18 cellular contexts compared by ENCODE assay signal in the genomic region with DNA sequence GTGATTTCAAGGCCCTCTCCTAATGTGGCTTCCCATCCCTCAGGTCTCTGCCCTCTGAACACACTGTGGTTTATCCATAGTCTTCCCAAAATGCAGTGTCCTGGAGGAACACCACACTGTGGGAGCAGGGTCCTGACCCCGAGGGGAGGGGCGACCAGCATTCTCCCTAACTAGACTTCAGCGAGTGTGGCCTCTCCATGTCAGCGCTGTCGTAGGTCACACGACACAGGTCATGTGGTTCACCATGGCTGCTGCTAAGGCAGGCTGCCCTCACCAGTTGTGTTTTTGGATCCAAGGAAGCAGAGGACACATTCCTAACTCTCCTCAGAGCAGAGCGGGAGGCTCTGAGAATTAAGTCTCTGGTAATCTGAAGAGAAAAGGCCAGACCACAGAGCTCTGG. TPM values are rescaled to one million over a fixed set of nuclear protein-coding genes. Genes with fewer than 3 reads are reported as not detected.
DNase-seq lines count a peak whose midpoint lies in the region; ATAC-seq and TF ChIP-seq lines count a peak whose summit lies in the region.
"Had no signal": no experiment of that assay in that cellular context is flagged by ENCODE, and none has a peak within 500 bp of the region (broad histone marks: within the 10 kb centered on the region; RNA-seq: fewer than 3 reads in every experiment).

No MANE protein-coding gene starts in this region.

- peaks cover 4% of the 10 kb centered on the region for H3K4me1 Mint-ChIP-seq in activated naive CD4-positive, alpha-beta T cell treated with anti-CD3 and anti-CD28 coated beads, Interleukin-2, amount 10 ng/mL, durations not matched to agents 7 days and 5 days

- WGBS in ectodermal cell, 2 experiments = 94 to 96% methylated on average over 7 of the region's 7 CpGs
- no CpG with 5 or more reads among the region's 7 CpGs for WGBS in neuronal stem cell (ENCODE audit: extremely low coverage in 2 of 2, insufficient read length in 2 of 2, insufficient replicate concordance in 1 of 2), 2 donors
- WGBS in tibial nerve, 2 donors = 65 to 72% methylated on average over 5 to 7 of the region's 7 CpGs

- H3K4me3 Mint-ChIP-seq in activated naive CD4-positive, alpha-beta T cell treated with anti-CD3 and anti-CD28 coated beads, Interleukin-2, amount 10 ng/mL, durations not matched to agents 7 days and 5 days = no peak overlapping the region
- H3K4me3 Mint-ChIP-seq: activated CD4-positive, alpha-beta memory T cell treated with anti-CD3 and anti-CD28 coated beads for 36 hours; CD8-positive, alpha-beta memory T cell had no signal

- H3K4me3 ChIP-seq in ectodermal cell (ENCODE audit: insufficient read depth, low read depth, low read length) (no peak overlapping the region), neuronal stem cell (ENCODE audit: low read length in 2 of 2) (peak overlapping the region in 1 of 2 donors; percentile 45), tibial nerve (no peak overlapping the region)
- H3K4me3 ChIP-seq: dorsolateral prefrontal cortex, PC-9, thoracic aorta had no signal

- no peak overlapping the region for H3K18ac ChIP-seq in neuronal stem cell (ENCODE audit: low read length)

- no peaks in the 10 kb centered on the region for H3K9me3 Mint-ChIP-seq in activated naive CD4-positive, alpha-beta T cell treated with anti-CD3 and anti-CD28 coated beads, Interleukin-2, amount 50 U/mL, for 72 hours
- no peaks in the 10 kb centered on the region for H3K9me3 Mint-ChIP-seq in activated naive CD4-positive, alpha-beta T cell treated with anti-CD3 and anti-CD28 coated beads, Interleukin-2, amount 10 ng/mL, durations not matched to agents 7 days and 5 days
- H3K9me3 Mint-ChIP-seq: activated CD4-positive, alpha-beta memory T cell treated with anti-CD3 and anti-CD28 coated beads for 36 hours; CD8-positive, alpha-beta memory T cell had no signal

- no peak overlapping the region for H2AFZ ChIP-seq in neuronal stem cell (ENCODE audit: low read length)
- H2AFZ ChIP-seq: PC-9 had no signal

- no peak overlapping the region for H3K9ac ChIP-seq in neuronal stem cell (ENCODE audit: low read depth, low read length, poor library complexity)

- H3K79me1 ChIP-seq in neuronal stem cell (ENCODE audit: low read depth, low read length) = no peaks in the 10 kb centered on the region

- H2BK15ac ChIP-seq in neuronal stem cell (ENCODE audit: low read length) = no peak overlapping the region

- H3K27ac ChIP-seq in ectodermal cell (ENCODE audit: insufficient read depth, low read depth, low read length, poor library complexity, severe bottlenecking) = peak overlapping the region; percentile 3
- peak overlapping the region; percentile 69 for H3K27ac ChIP-seq in neuronal stem cell (replicated peaks; ENCODE audit: low read length)
- H3K27ac ChIP-seq in tibial nerve = peak overlapping the region in 3 of 4 donors; percentile 77 to 93 (median 89)
- H3K27ac ChIP-seq: PC-9 had no signal

- no peak overlapping the region for H2BK12ac ChIP-seq in neuronal stem cell (ENCODE audit: low read length)

- peaks cover 0 to 4% of the 10 kb centered on the region in 2 donors for H3K36me3 Mint-ChIP-seq in activated naive CD4-positive, alpha-beta T cell treated with anti-CD3 and anti-CD28 coated beads, Interleukin-2, amount 50 U/mL, for 72 hours
- peaks cover 34% of the 10 kb centered on the region for H3K36me3 Mint-ChIP-seq in activated naive CD4-positive, alpha-beta T cell treated with anti-CD3 and anti-CD28 coated beads, Interleukin-2, amount 10 ng/mL, durations not matched to agents 7 days and 5 days

- no peaks in the 10 kb centered on the region for H3K9me3 ChIP-seq in ectodermal cell (ENCODE audit: control insufficient read depth, low read length)
- no peaks in the 10 kb centered on the region for H3K9me3 ChIP-seq in neuronal stem cell (replicated peaks in 1 of 2; ENCODE audit: control insufficient read depth in 2 of 2, insufficient read depth in 1 of 2, low read depth in 1 of 2, low read length in 2 of 2)
- H3K9me3 ChIP-seq in tibial nerve = no peaks in the 10 kb centered on the region
- H3K9me3 ChIP-seq: thoracic aorta had no signal

- CTCF ChIA-PET in activated naive CD4-positive, alpha-beta T cell treated with anti-CD3 and anti-CD28 coated beads, Interleukin-2, amount 10 ng/mL, durations not matched to agents 7 days and 5 days (lab: Charles Lee) = interaction anchor here (0.7 to 9.6 kb wide), 6 partner anchors 15 to 242 kb away, joined by 3 to 168 read pairs (median 4); no protein-coding TSS in a partner anchor

- H3K4me1 ChIP-seq in ectodermal cell (ENCODE audit: control insufficient read depth, insufficient read depth, low read length) (peaks cover 33% of the 10 kb centered on the region), neuronal stem cell (ENCODE audit: control insufficient read depth in 2 of 2, insufficient read depth in 1 of 2, low read depth in 1 of 2, low read length in 2 of 2) (peaks cover 15 to 20% of the 10 kb centered on the region in 2 donors), tibial nerve (peaks cover under 1 to 73% (median 31%) of the 10 kb centered on the region in 4 donors)

- no peak overlapping the region for H2BK5ac ChIP-seq in neuronal stem cell (ENCODE audit: low read length)

- TF ChIP-seq POLR2A in tibial nerve (IDR thresholded peaks at IDR 0.05) = no peak

- H2AK5ac ChIP-seq in neuronal stem cell (ENCODE audit: low read depth, low read length) = no peak overlapping the region

- peak overlapping the region; percentile 55 to 71 for H3K27ac Mint-ChIP-seq in activated naive CD4-positive, alpha-beta T cell treated with anti-CD3 and anti-CD28 coated beads, Interleukin-2, amount 50 U/mL, for 72 hours
- H3K27ac Mint-ChIP-seq in activated naive CD4-positive, alpha-beta T cell treated with anti-CD3 and anti-CD28 coated beads, Interleukin-2, amount 10 ng/mL, durations not matched to agents 7 days and 5 days = no peak overlapping the region
- H3K27ac Mint-ChIP-seq: activated CD4-positive, alpha-beta memory T cell treated with anti-CD3 and anti-CD28 coated beads for 36 hours had no signal

- no peak overlapping the region for H3K4ac ChIP-seq in neuronal stem cell (ENCODE audit: low read length)

- H3K27me3 Mint-ChIP-seq in activated naive CD4-positive, alpha-beta T cell treated with anti-CD3 and anti-CD28 coated beads, Interleukin-2, amount 10 ng/mL, durations not matched to agents 7 days and 5 days = no peaks in the 10 kb centered on the region
- H3K27me3 Mint-ChIP-seq: activated CD4-positive, alpha-beta memory T cell treated with anti-CD3 and anti-CD28 coated beads for 36 hours had no signal

- peaks cover 17% of the 10 kb centered on the region for H3K36me3 ChIP-seq in ectodermal cell (ENCODE audit: control insufficient read depth, insufficient read depth, low read length)
- peaks cover 35 to 75% of the 10 kb centered on the region in 2 donors for H3K36me3 ChIP-seq in neuronal stem cell (replicated peaks in 1 of 2; ENCODE audit: control insufficient read depth in 2 of 2, insufficient read depth in 2 of 2, low read length in 2 of 2)
- peaks cover 5 to 62% (median 12%) of the 10 kb centered on the region in 3 donors for H3K36me3 ChIP-seq in tibial nerve

- no peak overlapping the region for H4K91ac ChIP-seq in neuronal stem cell (ENCODE audit: low read depth, low read length, poor library complexity)

- no peak overlapping the region for H2BK120ac ChIP-seq in neuronal stem cell (ENCODE audit: low read depth, low read length)

- no peak overlapping the region for H3K4me2 ChIP-seq in neuronal stem cell (ENCODE audit: insufficient read depth, low read length, poor library complexity, severe bottlenecking)
- H3K4me2 ChIP-seq: PC-9 had no signal

- no peak overlapping the region for H3K23ac ChIP-seq in neuronal stem cell (ENCODE audit: low read depth, low read length, poor library complexity)

- ATAC-seq in activated naive CD4-positive, alpha-beta T cell treated with anti-CD3 and anti-CD28 coated beads, Interleukin-2, amount 50 U/mL, for 72 hours = no peak
- no peak for ATAC-seq in HG02852 (IDR thresholded peaks at IDR 0.05; ENCODE audit: unreplicated experiment)
- ATAC-seq in GM21515 (IDR thresholded peaks at IDR 0.05; ENCODE audit: unreplicated experiment) = no peak
- no peak for ATAC-seq in HG02973 (IDR thresholded peaks at IDR 0.05; ENCODE audit: unreplicated experiment)

- H3K27me3 ChIP-seq in ectodermal cell (ENCODE audit: control insufficient read depth, insufficient read depth, low read length, poor library complexity, severe bottlenecking) (no peaks in the 10 kb centered on the region), neuronal stem cell (ENCODE audit: control insufficient read depth in 3 of 3, insufficient read depth in 3 of 3, low read depth in 1 of 3, low read length in 3 of 3) (no peaks in the 10 kb centered on the region), tibial nerve (no peaks in the 10 kb centered on the region)
- H3K27me3 ChIP-seq: dorsolateral prefrontal cortex had no signal

- no peak overlapping the region for H3K14ac ChIP-seq in neuronal stem cell (ENCODE audit: low read length)

- TF ChIP-seq CTCF in tibial nerve (IDR thresholded peaks at IDR 0.05) = no peak

- no peak for DNase-seq in activated naive CD4-positive, alpha-beta T cell treated with anti-CD3 and anti-CD28 coated beads, Interleukin-2, amount 50 U/mL, for 72 hours (ENCODE audit: low spot score in 2 of 2)
- no peak for DNase-seq in activated naive CD4-positive, alpha-beta T cell treated with anti-CD3 and anti-CD28 coated beads, Interleukin-2, amount 10 ng/mL, durations not matched to agents 7 days and 5 days
- DNase-seq in neuronal stem cell (ENCODE audit: low spot score) = no peak
- DNase-seq in tibial nerve (ENCODE audit: low spot score in 2 of 2) = no peak
- DNase-seq: activated CD4-positive, alpha-beta memory T cell treated with anti-CD3 and anti-CD28 coated beads for 36 hours; activated effector memory CD4-positive, alpha-beta T cell treated with anti-CD3 and anti-CD28 coated beads, Interleukin-2, amount 50 U/mL, for 16 hours; CD8-positive, alpha-beta memory T cell; MV-4-11; NCI-H2081; NCI-H526; PC-9; stimulated activated CD4-positive, alpha-beta T cell treated with anti-CD3 and anti-CD28 coated beads, Interleukin-1b, Interleukin-23, amount 100 ng/mL, for 48 hours had no signal

- no peak overlapping the region for H4K8ac ChIP-seq in neuronal stem cell (ENCODE audit: low read depth, low read length)

- no peak for TF ChIP-seq EP300 in tibial nerve (IDR thresholded peaks at IDR 0.05)

RNA-seq across cellular contexts. Expression of a gene that starts 50.5 kb away (rescaled TPM):
- total RNA-seq in activated naive CD4-positive, alpha-beta T cell treated with anti-CD3 and anti-CD28 coated beads, Interleukin-2, amount 50 U/mL, for 72 hours = 10 to 100 TPM; 25.3 to 36.0 TPM
- polyA plus RNA-seq in ectodermal cell (2013, experiment 1 of 4) = 23.6 TPM
- polyA plus RNA-seq in ectodermal cell (2013, experiment 2 of 4) = 32.1 TPM
- 16.9 TPM for polyA plus RNA-seq in ectodermal cell (2013, experiment 3 of 4)
- polyA plus RNA-seq in ectodermal cell (2013, experiment 4 of 4) = 18.0 TPM
- polyA plus RNA-seq in neuronal stem cell (2013, experiment 1 of 2) = 9.8 TPM
- polyA plus RNA-seq in neuronal stem cell (2013, experiment 2 of 2) = 9.7 TPM
- total RNA-seq in tibial nerve = 10 to 100 TPM; 23.6 to 66.9 (median 28.0) TPM

Comparison
In these comparisons a context has a peak if more than half of its experiments do, and no peak if none do; other contexts are left out.
1. H3K27ac ChIP-seq: peak in every context shown above with its lines; median percentile 89 in tibial nerve; 69 in neuronal stem cell; 3 in ectodermal cell.